30 cellular contexts compared by ENCODE assay signal in genomic region chr6:362231-362923, GRCh38. TPM values are rescaled to one million over a fixed set of nuclear protein-coding genes. Genes with fewer than 3 reads are reported as not detected.
"Had no signal": no experiment of that assay in that cellular context is flagged by ENCODE, and none has a peak within 500 bp of the region (broad histone marks: within the 10 kb centered on the region; RNA-seq: fewer than 3 reads in every experiment).

No MANE protein-coding gene starts in this region.

- H3K4me1 ChIP-seq: ascending aorta, breast epithelium had no signal

- DNase-seq: activated CD4-positive, alpha-beta memory T cell treated with anti-CD3 and anti-CD28 coated beads for 36 hours; activated CD4-positive, alpha-beta T cell treated with anti-CD3 and anti-CD28 coated beads for 36 hours; activated CD4-positive, alpha-beta T cell treated with anti-CD3 and anti-CD28 coated beads, Interleukin-2, amount 10 ng/mL, durations not matched to agents 24 days and 14 days; activated CD4-positive, CD25-positive, alpha-beta regulatory T cell; activated CD4-positive, CD25-positive, alpha-beta regulatory T cell treated with anti-CD3 and anti-CD28 coated beads, Interleukin-2, amount 50 U/mL, for 72 hours; activated CD8-positive, alpha-beta memory T cell treated with anti-CD3 and anti-CD28 coated beads, Interleukin-2, amount 10 ng/mL, durations not matched to agents 7 days and 5 days; activated CD8-positive, alpha-beta memory T cell treated with anti-CD3 and anti-CD28 coated beads, Interleukin-2, amount 50 U/mL, for 4 hours; activated CD8-positive, alpha-beta T cell treated with anti-CD3 and anti-CD28 coated beads, Interleukin-2, amount 10 ng/mL, durations not matched to agents 7 days and 5 days; activated effector memory CD4-positive, alpha-beta T cell treated with Interleukin-2 at 50 U/mL for 16 hours; activated gamma-delta T cell treated with Interleukin-2 at 50 U/mL for 16 hours; activated naive CD4-positive, alpha-beta T cell treated with anti-CD3 and anti-CD28 coated beads, Interleukin-2, amount 10 ng/mL, durations not matched to agents 7 days and 5 days; activated naive CD8-positive, alpha-beta T cell treated with anti-CD3 and anti-CD28 coated beads, Interleukin-2, amount 10 ng/mL, durations not matched to agents 7 days and 5 days; activated T-cell treated with anti-CD3 and anti-CD28 coated beads, Interleukin-2, amount 50 U/mL, for 24 hours; central memory CD4-positive, alpha-beta T cell; cerebellar nuclear complex; effector memory CD4-positive, alpha-beta T cell; endodermal cell; foreskin fibroblast; T-helper 2 cell had no signal

- H3K4me3 ChIP-seq: ascending aorta, breast epithelium, cardiac muscle cell, coronary artery, dorsolateral prefrontal cortex had no signal

- H3K27ac ChIP-seq: ascending aorta, breast epithelium, cardiac muscle cell, coronary artery, dorsolateral prefrontal cortex had no signal

- H3K36me3 Mint-ChIP-seq: activated CD4-positive, alpha-beta memory T cell treated with anti-CD3 and anti-CD28 coated beads for 36 hours; activated naive CD8-positive, alpha-beta T cell treated with anti-CD3 and anti-CD28 coated beads, Interleukin-2, amount 10 ng/mL, durations not matched to agents 7 days and 5 days; brain had no signal

- FAIRE-seq: frontal cortex had no signal

- H3K27me3 ChIP-seq: ascending aorta, cardiac muscle cell had no signal

- H3K27me3 Mint-ChIP-seq: activated T-cell treated with anti-CD3 and anti-CD28 coated beads, Interleukin-2, amount 50 U/mL, for 24 hours; activated T-helper 17 cell treated with anti-CD3 and anti-CD28 coated beads, Interleukin-2, amount 50 U/mL, for 72 hours had no signal

- ATAC-seq: activated CD4-positive, alpha-beta T cell treated with anti-CD3 and anti-CD28 coated beads for 36 hours; activated CD8-positive, alpha-beta memory T cell treated with anti-CD3 and anti-CD28 coated beads, Interleukin-2, amount 10 ng/mL, durations not matched to agents 7 days and 5 days; activated CD8-positive, alpha-beta T cell treated with anti-CD3 and anti-CD28 coated beads, Interleukin-2, amount 10 ng/mL, durations not matched to agents 7 days and 5 days; activated naive CD4-positive, alpha-beta T cell treated with anti-CD3 and anti-CD28 coated beads, Interleukin-2, amount 50 U/mL, for 72 hours; activated T-helper 17 cell treated with anti-CD3 and anti-CD28 coated beads, Interleukin-2, amount 50 U/mL, for 72 hours; esophagus mucosa had no signal

- H3K27ac Mint-ChIP-seq: activated CD4-positive, alpha-beta memory T cell treated with anti-CD3 and anti-CD28 coated beads for 36 hours; activated CD4-positive, alpha-beta T cell treated with anti-CD3 and anti-CD28 coated beads for 36 hours; activated CD4-positive, alpha-beta T cell treated with anti-CD3 and anti-CD28 coated beads, Interleukin-2, amount 10 ng/mL, durations not matched to agents 24 days and 14 days; activated CD8-positive, alpha-beta memory T cell treated with anti-CD3 and anti-CD28 coated beads, Interleukin-2, amount 10 ng/mL, durations not matched to agents 7 days and 5 days; activated CD8-positive, alpha-beta T cell treated with anti-CD3 and anti-CD28 coated beads, Interleukin-2, amount 10 ng/mL, durations not matched to agents 7 days and 5 days; activated naive CD4-positive, alpha-beta T cell treated with anti-CD3 and anti-CD28 coated beads, Interleukin-2, amount 10 ng/mL, durations not matched to agents 7 days and 5 days; activated naive CD4-positive, alpha-beta T cell treated with anti-CD3 and anti-CD28 coated beads, Interleukin-2, amount 50 U/mL, for 72 hours; activated naive CD8-positive, alpha-beta T cell treated with anti-CD3 and anti-CD28 coated beads, Interleukin-2, amount 10 ng/mL, durations not matched to agents 7 days and 5 days; activated T-cell treated with anti-CD3 and anti-CD28 coated beads, Interleukin-2, amount 50 U/mL, for 24 hours; activated T-helper 17 cell treated with anti-CD3 and anti-CD28 coated beads, Interleukin-2, amount 50 U/mL, for 72 hours; brain; endodermal cell had no signal

- H3K4me1 Mint-ChIP-seq: activated CD4-positive, alpha-beta T cell treated with anti-CD3 and anti-CD28 coated beads, Interleukin-2, amount 10 ng/mL, durations not matched to agents 24 days and 14 days; activated CD8-positive, alpha-beta memory T cell treated with anti-CD3 and anti-CD28 coated beads, Interleukin-2, amount 10 ng/mL, durations not matched to agents 7 days and 5 days; activated naive CD8-positive, alpha-beta T cell treated with anti-CD3 and anti-CD28 coated beads, Interleukin-2, amount 10 ng/mL, durations not matched to agents 7 days and 5 days had no signal

- H3K36me3 ChIP-seq: ascending aorta, breast epithelium, cardiac muscle cell had no signal

- H3K4me3 Mint-ChIP-seq: activated CD4-positive, alpha-beta memory T cell treated with anti-CD3 and anti-CD28 coated beads for 36 hours; activated CD4-positive, alpha-beta T cell treated with anti-CD3 and anti-CD28 coated beads for 36 hours; activated CD4-positive, alpha-beta T cell treated with anti-CD3 and anti-CD28 coated beads, Interleukin-2, amount 10 ng/mL, durations not matched to agents 24 days and 14 days; activated CD8-positive, alpha-beta memory T cell treated with anti-CD3 and anti-CD28 coated beads, Interleukin-2, amount 10 ng/mL, durations not matched to agents 7 days and 5 days; activated CD8-positive, alpha-beta T cell treated with anti-CD3 and anti-CD28 coated beads, Interleukin-2, amount 10 ng/mL, durations not matched to agents 7 days and 5 days; activated naive CD4-positive, alpha-beta T cell treated with anti-CD3 and anti-CD28 coated beads, Interleukin-2, amount 10 ng/mL, durations not matched to agents 7 days and 5 days; activated naive CD8-positive, alpha-beta T cell treated with anti-CD3 and anti-CD28 coated beads, Interleukin-2, amount 10 ng/mL, durations not matched to agents 7 days and 5 days; activated T-cell treated with anti-CD3 and anti-CD28 coated beads, Interleukin-2, amount 50 U/mL, for 24 hours; activated T-helper 17 cell treated with anti-CD3 and anti-CD28 coated beads, Interleukin-2, amount 50 U/mL, for 72 hours; brain; dendritic cell treated with granulocyte-macrophage colony-stimulating factor and Interleukin-4, amounts not matched to agents 40 ng/mL and 50 ng/mL, for 4 days; endodermal cell had no signal

RNA-seq across cellular contexts. Expression of gene IRF4, which starts 29.2 kb away (rescaled TPM):
- total RNA-seq: cardiac muscle cell, endodermal cell, frontal cortex had no signal
- polyA plus RNA-seq: cardiac muscle cell had no signal
